Comparison of ENCODE assay signal across 8 cellular contexts in the genomic region with DNA sequence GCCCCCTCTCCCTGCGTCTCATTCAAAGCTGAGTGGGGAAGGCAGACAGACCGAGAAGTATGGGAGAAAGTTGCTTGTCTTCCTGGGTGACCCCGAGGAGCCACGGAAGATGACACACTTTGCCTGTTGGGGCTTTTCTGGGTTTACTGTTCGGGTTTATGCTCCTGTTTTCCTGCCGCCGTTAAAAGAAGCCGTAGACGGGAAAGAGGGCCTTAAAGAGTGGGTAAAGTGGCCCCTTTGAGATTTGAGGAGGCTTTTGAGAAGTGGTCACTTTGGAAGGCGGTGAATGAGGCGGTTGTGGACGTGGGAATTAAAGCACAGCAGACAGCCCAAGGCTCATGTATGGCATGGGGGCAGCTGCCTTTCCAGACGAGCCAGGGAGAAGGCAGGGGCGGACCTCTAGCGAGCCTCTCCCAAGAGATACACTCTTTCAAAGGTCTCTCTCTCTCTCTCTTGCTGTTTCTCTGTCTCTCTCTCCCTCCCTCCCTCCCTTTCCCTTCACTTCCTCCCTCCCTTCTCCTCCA. TPM values are rescaled to one million over a fixed set of nuclear protein-coding genes. Genes with fewer than 3 reads are reported as not detected.
DNase-seq lines count a peak whose midpoint lies in the region; ATAC-seq and TF ChIP-seq lines count a peak whose summit lies in the region.

No MANE protein-coding gene starts in this region.

- H3K9me3 Mint-ChIP-seq in stimulated activated naive B cell treated with anti-CD40 and anti-IgM and Interleukin-4, amounts not matched to agents 10 μg/mL and 1 μg/mL and 100 μg/mL, for 72 hours, result no peaks in the 10 kb centered on the region

- H3K4me3 ChIP-seq in GM08714 (ENCODE audit: low read length) (peak overlapping the region; percentile 59), astrocyte of the cerebellum (ENCODE audit: low read depth, low read length) (peak overlapping the region; percentile 75)

- DNase-seq in LHCN-M2 (ENCODE audit: low read depth) (peak; percentile 48), astrocyte of the cerebellum (ENCODE audit: low read depth) (no peak), iPS-NIHi11 (ENCODE audit: low spot score) (peak; percentile 33), Kasumi-1 (lab: John Stamatoyannopoulos, UW) (no peak)
- no peak for DNase-seq in stimulated activated naive B cell treated with anti-CD40 and anti-IgM and Interleukin-4, amounts not matched to agents 10 μg/mL and 1 μg/mL and 100 μg/mL, for 72 hours

- peak overlapping the region; percentile 20 for H3K27ac Mint-ChIP-seq in stimulated activated naive B cell treated with anti-CD40 and anti-IgM and Interleukin-4, amounts not matched to agents 10 μg/mL and 1 μg/mL and 100 μg/mL, for 72 hours

- H3K27me3 Mint-ChIP-seq in stimulated activated naive B cell treated with anti-CD40 and anti-IgM and Interleukin-4, amounts not matched to agents 10 μg/mL and 1 μg/mL and 100 μg/mL, for 72 hours, result peaks cover 32 to 35% of the 10 kb centered on the region in 2 donors

- in situ Hi-C loops in astrocyte of the cerebellum (cut with HindIII; ENCODE audit: low sequenced_read_pairs), result no loop called here

- no peaks in the 10 kb centered on the region for H3K36me3 Mint-ChIP-seq in stimulated activated naive B cell treated with anti-CD40 and anti-IgM and Interleukin-4, amounts not matched to agents 10 μg/mL and 1 μg/mL and 100 μg/mL, for 72 hours

- H3K4me1 Mint-ChIP-seq in stimulated activated naive B cell treated with anti-CD40 and anti-IgM and Interleukin-4, amounts not matched to agents 10 μg/mL and 1 μg/mL and 100 μg/mL, for 72 hours, result peaks cover 8 to 15% of the 10 kb centered on the region in 2 donors

- peak overlapping the region; percentile 87 to 89 for H3K4me3 Mint-ChIP-seq in stimulated activated naive B cell treated with anti-CD40 and anti-IgM and Interleukin-4, amounts not matched to agents 10 μg/mL and 1 μg/mL and 100 μg/mL, for 72 hours

- no peak for TF ChIP-seq CTCF in astrocyte of the cerebellum (IDR thresholded peaks at IDR 0.05; ENCODE audit: low read depth, low read length, missing control alignments)

- ATAC-seq in GM21717 (IDR thresholded peaks at IDR 0.05; ENCODE audit: unreplicated experiment) (peak; percentile 34), HG03280 (IDR thresholded peaks at IDR 0.05; ENCODE audit: unreplicated experiment) (no peak)
- peak; percentile 26 to 34 for ATAC-seq in stimulated activated naive B cell treated with anti-CD40 and anti-IgM and Interleukin-4, amounts not matched to agents 10 μg/mL and 1 μg/mL and 100 μg/mL, for 72 hours (replicated peaks)

RNA-seq across cellular contexts. Expression of a gene that starts 0.5 kb away (rescaled TPM):
- total RNA-seq in LHCN-M2 (2014; rRNA removed), result 30.0 and 37.2 TPM in 2 replicates
- polyA plus RNA-seq in LHCN-M2 (2012), result 34.3 TPM

RNA-seq across cellular contexts. Expression of a gene that starts 52.0 kb away (rescaled TPM):
- total RNA-seq in LHCN-M2 (2014; rRNA removed), result 29.5 and 32.2 TPM in 2 replicates
- polyA plus RNA-seq in LHCN-M2 (2012), result 10.8 TPM

Comparison
In these comparisons a context has a peak if more than half of its experiments do, and no peak if none do; other contexts are left out.
1. DNase-seq: peak in LHCN-M2 (single experiment) and iPS-NIHi11 (single experiment); none in astrocyte of the cerebellum (single experiment), stimulated activated naive B cell treated with anti-CD40 and anti-IgM and Interleukin-4, amounts not matched to agents 10 μg/mL and 1 μg/mL and 100 μg/mL, for 72 hours (single experiment) and Kasumi-1 (0 of 2).